Comparison of ENCODE assay signal across 1 cellular context in genomic region chr9:109168170-109168569, GRCh38.
TF ChIP-seq lines count a peak whose summit lies in the region.

No MANE protein-coding gene starts in this region.

TF ChIP-seq in HepG2, 621 proteins besides CTCF, POLR2A, EP300 and RAD21 (continued from another document and continues in another):
- TF ChIP-seq, protein P1, sequence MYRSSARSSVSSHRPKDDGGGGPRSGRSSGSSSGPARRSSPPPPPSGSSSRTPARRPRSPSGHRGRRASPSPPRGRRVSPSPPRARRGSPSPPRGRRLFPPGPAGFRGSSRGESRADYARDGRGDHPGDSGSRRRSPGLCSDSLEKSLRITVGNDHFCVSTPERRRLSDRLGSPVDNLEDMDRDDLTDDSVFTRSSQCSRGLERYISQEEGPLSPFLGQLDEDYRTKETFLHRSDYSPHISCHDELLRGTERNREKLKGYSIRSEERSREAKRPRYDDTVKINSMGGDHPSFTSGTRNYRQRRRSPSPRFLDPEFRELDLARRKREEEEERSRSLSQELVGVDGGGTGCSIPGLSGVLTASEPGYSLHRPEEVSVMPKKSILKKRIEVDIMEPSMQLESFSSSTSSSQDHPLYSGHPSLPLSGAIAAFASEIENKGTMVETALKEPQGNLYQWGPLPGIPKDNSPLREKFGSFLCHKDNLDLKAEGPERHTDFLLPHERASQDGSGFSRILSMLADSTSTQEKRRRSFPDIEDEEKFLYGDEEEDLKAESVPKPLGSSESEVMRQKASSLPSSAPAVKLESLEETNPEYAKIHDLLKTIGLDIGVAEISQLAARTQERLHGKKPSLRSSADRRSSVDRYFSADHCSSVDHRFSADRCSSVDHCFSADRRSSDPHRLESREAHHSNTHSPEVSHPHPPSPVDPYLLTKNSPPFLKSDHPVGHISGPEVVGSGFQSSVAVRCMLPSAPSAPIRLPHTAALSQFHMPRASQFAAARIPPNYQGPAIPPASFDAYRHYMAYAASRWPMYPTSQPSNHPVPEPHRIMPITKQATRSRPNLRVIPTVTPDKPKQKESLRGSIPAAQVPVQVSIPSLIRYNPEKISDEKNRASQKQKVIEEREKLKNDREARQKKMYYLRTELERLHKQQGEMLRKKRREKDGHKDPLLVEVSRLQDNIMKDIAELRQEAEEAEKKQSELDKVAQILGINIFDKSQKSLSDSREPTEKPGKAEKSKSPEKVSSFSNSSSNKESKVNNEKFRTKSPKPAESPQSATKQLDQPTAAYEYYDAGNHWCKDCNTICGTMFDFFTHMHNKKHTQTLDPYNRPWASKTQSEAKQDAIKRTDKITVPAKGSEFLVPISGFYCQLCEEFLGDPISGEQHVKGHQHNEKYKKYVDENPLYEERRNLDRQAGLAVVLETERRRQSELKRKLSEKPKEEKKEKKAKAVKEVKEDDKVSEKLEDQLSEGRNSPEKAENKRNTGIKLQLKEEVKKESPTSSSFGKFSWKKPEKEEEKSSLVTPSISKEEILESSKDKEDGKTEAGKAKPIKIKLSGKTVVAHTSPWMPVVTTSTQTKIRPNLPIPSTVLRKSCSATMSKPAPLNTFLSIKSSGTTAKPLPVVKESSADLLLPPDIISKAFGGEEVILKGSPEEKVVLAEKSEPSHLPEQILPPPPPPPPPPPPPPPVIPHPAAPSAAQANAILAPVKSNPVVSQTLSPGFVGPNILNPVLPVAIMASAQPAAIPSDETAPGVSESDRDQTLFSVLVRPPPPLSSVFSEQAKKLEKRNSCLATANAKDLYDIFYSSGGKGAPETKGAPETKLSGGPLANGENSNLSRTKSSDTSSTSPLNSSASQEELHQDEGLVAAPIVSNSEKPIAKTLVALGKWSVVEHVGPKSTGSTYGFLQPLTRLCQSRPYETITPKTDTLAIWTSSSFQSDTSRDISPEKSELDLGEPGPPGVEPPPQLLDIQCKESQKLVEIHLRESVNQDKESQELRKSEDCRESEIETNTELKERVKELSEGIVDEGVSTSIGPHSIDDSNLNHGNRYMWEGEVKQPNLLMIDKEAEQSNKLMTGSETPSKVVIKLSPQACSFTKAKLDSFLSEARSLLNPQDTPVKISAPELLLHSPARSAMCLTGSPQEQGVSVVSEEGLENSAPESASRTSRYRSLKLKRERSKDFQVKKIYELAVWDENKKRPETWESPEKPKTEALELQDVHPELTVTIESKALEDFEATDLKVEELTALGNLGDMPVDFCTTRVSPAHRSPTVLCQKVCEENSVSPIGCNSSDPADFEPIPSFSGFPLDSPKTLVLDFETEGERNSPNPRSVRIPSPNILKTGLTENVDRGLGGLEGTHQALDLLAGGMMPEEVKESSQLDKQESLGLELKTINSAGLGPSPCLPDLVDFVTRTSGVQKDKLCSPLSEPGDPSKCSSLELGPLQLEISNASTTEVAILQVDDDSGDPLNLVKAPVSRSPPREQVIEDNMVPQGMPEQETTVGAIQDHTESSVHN (CRISPR knock-in tag; IDR thresholded peaks at IDR 0.05) = no peak
- TF ChIP-seq ZNF740 (CRISPR knock-in tag; IDR thresholded peaks at IDR 0.05) (no peak), CREB1 (IDR thresholded peaks at IDR 0.05) (no peak), CREB1 (CRISPR knock-in tag; IDR thresholded peaks at IDR 0.05) (0 out of 2 replicates have a peak, but pooled peaks have one; percentile 28), FOXA3 (CRISPR knock-in tag; IDR thresholded peaks at IDR 0.05) (peak; percentile 68), ETV6 (CRISPR knock-in tag; conservative IDR thresholded peaks at IDR 0.05) (no peak), FOSL1 (CRISPR knock-in tag; IDR thresholded peaks at IDR 0.05; ENCODE audit: borderline replicate concordance) (no peak), MTA1 (CRISPR knock-in tag; IDR thresholded peaks at IDR 0.05; ENCODE audit: borderline replicate concordance) (no peak), PHF20 (CRISPR knock-in tag; IDR thresholded peaks at IDR 0.05) (no peak), ATF1 (CRISPR knock-in tag; IDR thresholded peaks at IDR 0.05) (no peak), SOX13 (IDR thresholded peaks at IDR 0.05) (no peak), SOX13 (CRISPR knock-in tag; conservative IDR thresholded peaks at IDR 0.05 in 1 of 2, IDR thresholded peaks at IDR 0.05 in 1 of 2) (no peak), BORCS8-MEF2B (CRISPR knock-in tag; IDR thresholded peaks at IDR 0.05) (no peak), HMGA1 (CRISPR knock-in tag; conservative IDR thresholded peaks at IDR 0.05) (no peak), MEIS1 (CRISPR knock-in tag; IDR thresholded peaks at IDR 0.05; ENCODE audit: borderline replicate concordance) (no peak), KDM5A (IDR thresholded peaks at IDR 0.05; ENCODE audit: borderline replicate concordance, low read length) (no peak), ZNF546 (CRISPR knock-in tag; conservative IDR thresholded peaks at IDR 0.05) (no peak), ZSCAN25 (CRISPR knock-in tag; IDR thresholded peaks at IDR 0.05) (no peak), KLF9 (CRISPR knock-in tag; IDR thresholded peaks at IDR 0.05; ENCODE audit: low read depth) (no peak), ZNF879 (CRISPR knock-in tag; IDR thresholded peaks at IDR 0.05) (no peak), LCORL (IDR thresholded peaks at IDR 0.05) (no peak), LCORL (CRISPR knock-in tag; IDR thresholded peaks at IDR 0.05) (no peak), HMG20A (CRISPR knock-in tag; IDR thresholded peaks at IDR 0.05; ENCODE audit: borderline replicate concordance) (peak; percentile 64; the same call in 1 of the 2 replicates), ZBED4 (CRISPR knock-in tag; IDR thresholded peaks at IDR 0.05; ENCODE audit: borderline replicate concordance) (no peak), ATAD3A (CRISPR knock-in tag; IDR thresholded peaks at IDR 0.05) (no peak), ZNF709 (CRISPR knock-in tag; IDR thresholded peaks at IDR 0.05) (no peak), ZNF138 (CRISPR knock-in tag; IDR thresholded peaks at IDR 0.05; ENCODE audit: low read depth) (no peak), ZNF75D (CRISPR knock-in tag; IDR thresholded peaks at IDR 0.05; ENCODE audit: borderline replicate concordance) (no peak), MIXL1 (CRISPR knock-in tag; IDR thresholded peaks at IDR 0.05) (no peak), REL (CRISPR knock-in tag; conservative IDR thresholded peaks at IDR 0.05) (no peak), ASH2L (IDR thresholded peaks at IDR 0.05; ENCODE audit: insufficient read length, low read depth, low read length) (no peak), ISX (CRISPR knock-in tag; conservative IDR thresholded peaks at IDR 0.05) (no peak), EHMT2 (IDR thresholded peaks at IDR 0.05; ENCODE audit: borderline replicate concordance, low read depth, low read length) (no peak), ERF (CRISPR knock-in tag; IDR thresholded peaks at IDR 0.05) (no peak), NR2F1 (CRISPR knock-in tag; IDR thresholded peaks at IDR 0.05) (peak in 1 of 2 experiments; percentile 43; a peak in 1 of 4 replicates), PHF21A (CRISPR knock-in tag; IDR thresholded peaks at IDR 0.05) (no peak), PHF5A (CRISPR knock-in tag; IDR thresholded peaks at IDR 0.05; ENCODE audit: low read depth, unreplicated experiment) (no peak), ZNF34 (CRISPR knock-in tag; IDR thresholded peaks at IDR 0.05; ENCODE audit: borderline replicate concordance) (no peak), CEBPG (CRISPR knock-in tag; IDR thresholded peaks at IDR 0.05) (peak; percentile 82), ZNF569 (CRISPR knock-in tag; IDR thresholded peaks at IDR 0.05; ENCODE audit: borderline replicate concordance) (no peak), ATF6 (CRISPR knock-in tag; conservative IDR thresholded peaks at IDR 0.05) (no peak), ARID2 (CRISPR knock-in tag; IDR thresholded peaks at IDR 0.05; ENCODE audit: borderline replicate concordance) (no peak), ZNF703 (CRISPR knock-in tag; IDR thresholded peaks at IDR 0.05; ENCODE audit: borderline replicate concordance) (no peak), SMC3 (IDR thresholded peaks at IDR 0.05; ENCODE audit: low read length) (peak; percentile 2; the same call in 1 of the 2 replicates), ARNTL (CRISPR knock-in tag; IDR thresholded peaks at IDR 0.05) (no peak), HIVEP1 (CRISPR knock-in tag; IDR thresholded peaks at IDR 0.05) (no peak), HDAC1 (CRISPR knock-in tag; IDR thresholded peaks at IDR 0.05) (no peak)
- TF ChIP-seq, protein P2, sequence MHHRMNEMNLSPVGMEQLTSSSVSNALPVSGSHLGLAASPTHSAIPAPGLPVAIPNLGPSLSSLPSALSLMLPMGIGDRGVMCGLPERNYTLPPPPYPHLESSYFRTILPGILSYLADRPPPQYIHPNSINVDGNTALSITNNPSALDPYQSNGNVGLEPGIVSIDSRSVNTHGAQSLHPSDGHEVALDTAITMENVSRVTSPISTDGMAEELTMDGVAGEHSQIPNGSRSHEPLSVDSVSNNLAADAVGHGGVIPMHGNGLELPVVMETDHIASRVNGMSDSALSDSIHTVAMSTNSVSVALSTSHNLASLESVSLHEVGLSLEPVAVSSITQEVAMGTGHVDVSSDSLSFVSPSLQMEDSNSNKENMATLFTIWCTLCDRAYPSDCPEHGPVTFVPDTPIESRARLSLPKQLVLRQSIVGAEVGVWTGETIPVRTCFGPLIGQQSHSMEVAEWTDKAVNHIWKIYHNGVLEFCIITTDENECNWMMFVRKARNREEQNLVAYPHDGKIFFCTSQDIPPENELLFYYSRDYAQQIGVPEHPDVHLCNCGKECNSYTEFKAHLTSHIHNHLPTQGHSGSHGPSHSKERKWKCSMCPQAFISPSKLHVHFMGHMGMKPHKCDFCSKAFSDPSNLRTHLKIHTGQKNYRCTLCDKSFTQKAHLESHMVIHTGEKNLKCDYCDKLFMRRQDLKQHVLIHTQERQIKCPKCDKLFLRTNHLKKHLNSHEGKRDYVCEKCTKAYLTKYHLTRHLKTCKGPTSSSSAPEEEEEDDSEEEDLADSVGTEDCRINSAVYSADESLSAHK (CRISPR knock-in tag; IDR thresholded peaks at IDR 0.05; ENCODE audit: borderline replicate concordance) = no peak
- TF ChIP-seq, protein P3, sequence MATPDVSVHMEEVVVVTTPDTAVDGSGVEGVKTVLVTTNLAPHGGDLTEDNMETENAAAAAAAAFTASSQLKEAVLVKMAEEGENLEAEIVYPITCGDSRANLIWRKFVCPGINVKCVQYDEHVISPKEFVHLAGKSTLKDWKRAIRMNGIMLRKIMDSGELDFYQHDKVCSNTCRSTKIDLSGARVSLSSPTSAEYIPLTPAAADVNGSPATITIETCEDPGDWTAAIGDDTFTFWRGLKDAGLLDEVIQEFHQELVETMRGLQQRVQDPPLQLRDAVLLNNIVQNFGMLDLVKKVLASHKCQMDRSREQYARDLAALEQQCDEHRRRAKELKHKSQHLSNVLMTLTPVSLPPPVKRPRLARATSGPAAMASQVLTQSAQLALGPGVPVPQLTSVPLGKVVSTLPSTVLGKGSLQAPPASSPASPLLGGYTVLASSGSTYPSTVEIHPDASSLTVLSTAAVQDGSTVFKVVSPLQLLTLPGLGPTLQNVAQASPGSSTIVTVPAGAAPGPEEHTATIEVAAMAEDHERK (CRISPR knock-in tag; IDR thresholded peaks at IDR 0.05; ENCODE audit: low read depth) = no peak
- TF ChIP-seq, protein P4, sequence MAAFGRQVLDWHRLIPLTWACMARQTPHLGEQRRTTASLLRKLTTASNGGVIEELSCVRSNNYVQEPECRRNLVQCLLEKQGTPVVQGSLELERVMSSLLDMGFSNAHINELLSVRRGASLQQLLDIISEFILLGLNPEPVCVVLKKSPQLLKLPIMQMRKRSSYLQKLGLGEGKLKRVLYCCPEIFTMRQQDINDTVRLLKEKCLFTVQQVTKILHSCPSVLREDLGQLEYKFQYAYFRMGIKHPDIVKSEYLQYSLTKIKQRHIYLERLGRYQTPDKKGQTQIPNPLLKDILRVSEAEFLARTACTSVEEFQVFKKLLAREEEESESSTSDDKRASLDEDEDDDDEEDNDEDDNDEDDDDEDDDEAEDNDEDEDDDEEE (CRISPR knock-in tag; IDR thresholded peaks at IDR 0.05) = no peak
